In the genomic region with DNA sequence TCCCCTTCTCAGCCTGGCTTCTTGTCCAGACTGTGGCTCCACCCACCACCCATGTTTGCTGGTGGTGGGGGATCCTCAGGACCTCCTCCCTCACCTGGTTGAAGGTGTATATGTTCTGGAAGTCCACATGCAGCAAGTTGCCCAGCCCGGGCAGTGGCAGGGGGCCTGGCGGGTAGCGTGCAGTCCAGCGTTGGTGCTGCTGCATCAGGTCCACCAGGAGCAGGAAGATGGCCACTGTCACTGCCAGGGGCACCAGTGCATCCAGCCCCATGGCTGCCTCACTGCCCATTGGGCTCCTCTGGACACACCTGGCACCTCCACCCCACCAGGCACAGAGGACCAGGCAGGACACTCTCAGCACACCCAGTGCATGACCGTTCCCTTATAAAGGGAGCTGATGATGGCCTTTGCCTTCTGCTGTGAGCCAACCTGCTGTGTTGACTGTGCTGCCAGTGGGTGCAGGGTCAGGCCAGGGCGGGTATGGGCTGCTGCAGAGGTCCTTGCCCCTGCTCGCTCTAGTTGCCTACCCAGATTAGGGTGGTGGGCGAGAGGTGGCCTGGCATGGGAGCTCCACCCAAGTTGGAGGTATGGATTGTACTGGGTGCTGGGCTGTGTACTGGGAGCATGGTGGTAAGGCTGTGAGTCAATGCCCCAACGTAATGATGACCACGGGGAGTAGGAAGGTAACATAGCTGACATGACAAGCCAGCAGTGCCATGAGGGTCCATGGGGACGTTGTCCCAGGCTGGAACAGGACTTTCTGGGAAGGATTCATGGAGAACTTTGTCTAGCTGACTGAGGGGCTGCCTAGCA, we compare ENCODE assay signal across 18 cellular contexts. TPM values are rescaled to one million over a fixed set of nuclear protein-coding genes. Genes with fewer than 3 reads are reported as not detected.
DNase-seq lines count a peak whose midpoint lies in the region; ATAC-seq, FAIRE-seq and TF ChIP-seq lines count a peak whose summit lies in the region.
"Had no signal": no experiment of that assay in that cellular context is flagged by ENCODE, and none has a peak within 500 bp of the region (broad histone marks: within the 10 kb centered on the region; RNA-seq: fewer than 3 reads in every experiment).

No MANE protein-coding gene starts in this region.

- H3K27ac ChIP-seq in K562 (ENCODE audit: extremely low read depth, low read depth, low read length), result no peak overlapping the region
- peak overlapping the region in 1 of 3 donors; percentile 24 for H3K27ac ChIP-seq in right lobe of liver
- no peak overlapping the region for H3K27ac ChIP-seq in CD4-positive, alpha-beta T cell (ENCODE audit: low read depth, low read length)

- no peaks in the 10 kb centered on the region for H4K20me1 ChIP-seq in K562 (replicated peaks; ENCODE audit: control insufficient read depth, insufficient read depth, low read length)

- WGBS in K562 (ENCODE audit: insufficient coverage, low coverage, missing lambda C conversion rate), result 88% methylated on average over 8 of the region's 11 CpGs
- 73% methylated on average over 5 of the region's 11 CpGs for WGBS in right lobe of liver (ENCODE audit: insufficient coverage, low coverage, low lambda C conversion rate, missing lambda C conversion rate)

- H3K4me3 ChIP-seq in K562 (no peak overlapping the region), right lobe of liver (no peak overlapping the region)

- TF ChIP-seq CTCF in K562 (IDR thresholded peaks at IDR 0.05 in 2 of 3, conservative IDR thresholded peaks at IDR 0.05 in 1 of 3; ENCODE audit: insufficient read depth in 2 of 3, low read depth in 1 of 3, low read length in 3 of 3) (no peak), right lobe of liver (IDR thresholded peaks at IDR 0.05) (no peak)
- TF ChIP-seq CTCF in activated CD8-positive, alpha-beta T cell treated with anti-CD3 and anti-CD28 coated beads for 36 hours (IDR thresholded peaks at IDR 0.05), result no peak
- TF ChIP-seq CTCF in CD4-positive, alpha-beta T cell (IDR thresholded peaks at IDR 0.05), result no peak

- H3K79me2 ChIP-seq in K562 (ENCODE audit: control insufficient read depth, insufficient read depth, low read length), result no peaks in the 10 kb centered on the region

- no peak overlapping the region for H3K4me3 Mint-ChIP-seq in stimulated activated naive CD8-positive, alpha-beta T cell treated with anti-CD3 and anti-CD28 coated beads, Interleukin-15, amount 100 ng/mL, for 72 hours
- no peak overlapping the region for H3K4me3 Mint-ChIP-seq in activated CD8-positive, alpha-beta T cell treated with anti-CD3 and anti-CD28 coated beads for 36 hours
- H3K4me3 Mint-ChIP-seq in CD4-positive, alpha-beta T cell, result no peak overlapping the region
- H3K4me3 Mint-ChIP-seq: CD14-positive monocyte had no signal

- H3K4me1 ChIP-seq in K562 (replicated peaks in 1 of 2; ENCODE audit: control insufficient read depth in 2 of 2, insufficient read depth in 2 of 2, low read length in 2 of 2) (peaks cover 0 to 13% of the 10 kb centered on the region in 2 experiments; a peak in 2 of 5 replicates), right lobe of liver (peaks cover 0 to 5% (median 0%) of the 10 kb centered on the region in 4 donors)

- H3K9me3 ChIP-seq in K562 (replicated peaks; ENCODE audit: control insufficient read depth, insufficient read depth, low read depth, low read length) (no peaks in the 10 kb centered on the region), right lobe of liver (no peaks in the 10 kb centered on the region)
- no peaks in the 10 kb centered on the region for H3K9me3 ChIP-seq in CD4-positive, alpha-beta T cell (ENCODE audit: control insufficient read depth, low read length)

- no peaks in the 10 kb centered on the region for H3K9me1 ChIP-seq in K562 (ENCODE audit: control insufficient read depth, insufficient read depth, low read length)

- no peak for TF ChIP-seq RAD21 in K562 (CRISPR knock-in tag; conservative IDR thresholded peaks at IDR 0.05 in 1 of 2, IDR thresholded peaks at IDR 0.05 in 1 of 2)

- no peaks in the 10 kb centered on the region for H3K9me3 Mint-ChIP-seq in stimulated activated naive CD8-positive, alpha-beta T cell treated with anti-CD3 and anti-CD28 coated beads, Interleukin-15, amount 100 ng/mL, for 72 hours
- no peaks in the 10 kb centered on the region for H3K9me3 Mint-ChIP-seq in activated CD8-positive, alpha-beta T cell treated with anti-CD3 and anti-CD28 coated beads for 36 hours
- H3K9me3 Mint-ChIP-seq in CD4-positive, alpha-beta T cell, result no peaks in the 10 kb centered on the region

- no TSS peak for BruUV-seq in K562 (replicated peaks; lab: Mats Ljungman, UMichigan)

- H3K36me3 ChIP-seq in K562 (ENCODE audit: control insufficient read depth, insufficient read depth, low read length), result no peaks in the 10 kb centered on the region; the same call in 2 of the 3 replicates
- H3K36me3 ChIP-seq in right lobe of liver, result no peaks in the 10 kb centered on the region

- no peak overlapping the region for H2AFZ ChIP-seq in K562 (ENCODE audit: low read depth, low read length)

- ATAC-seq in stimulated activated naive CD8-positive, alpha-beta T cell treated with anti-CD3 and anti-CD28 coated beads, Interleukin-15, Interleukin-2, amounts not matched to agents 100 U/mL and 50 U/mL, for 24 hours, result peak; percentile 12
- ATAC-seq in stimulated activated naive CD8-positive, alpha-beta T cell treated with anti-CD3 and anti-CD28 coated beads, Interleukin-15, amount 100 ng/mL, for 72 hours, result no peak
- ATAC-seq in K562, result no peak
- ATAC-seq in right lobe of liver, result peak; percentile 40 to 93 (median 58)
- no peak for ATAC-seq in activated CD8-positive, alpha-beta T cell treated with anti-CD3 and anti-CD28 coated beads for 36 hours
- ATAC-seq in CD4-positive, alpha-beta T cell (ENCODE audit: poor library complexity), result no peak

- no peak for DNase-seq in stimulated activated naive CD8-positive, alpha-beta T cell treated with anti-CD3 and anti-CD28 coated beads, Interleukin-15, Interleukin-2, amounts not matched to agents 100 U/mL and 50 U/mL, for 24 hours
- no peak for DNase-seq in stimulated activated naive CD8-positive, alpha-beta T cell treated with anti-CD3 and anti-CD28 coated beads, Interleukin-15, amount 100 ng/mL, for 72 hours
- DNase-seq in K562 (ENCODE audit: extremely low read depth in 1 of 4, low spot score in 3 of 4), result no peak
- peak in 2 of 3 donors; percentile 70 to 73 for DNase-seq in right lobe of liver
- no peak for DNase-seq in urothelium cell line (ENCODE audit: low spot score)
- no peak for DNase-seq in activated CD8-positive, alpha-beta T cell treated with anti-CD3 and anti-CD28 coated beads for 36 hours
- no peak for DNase-seq in GM19240 (ENCODE audit: insufficient read length, low spot score)
- no peak for DNase-seq in CD4-positive, alpha-beta T cell
- DNase-seq: ACHN, AML-193, DMS53, HCEC 1CT, NCI-H187 treated with DMSO at 0.1 percent for 48 hours, NCI-H446 treated with DMSO at 0.1 percent for 48 hours, OCI-M1, SIG-M5 had no signal

- in situ Hi-C loops in K562 (cut with MboI), result no loop called here

- no peak for TF ChIP-seq EP300 in K562 (IDR thresholded peaks at IDR 0.05; ENCODE audit: low read length)

- POLR2A ChIA-PET in K562 (lab: Yijun Ruan, JAX), result interaction anchor here (0.6 kb wide), 1 partner anchor 287 kb away, joined by 3 read pairs; no protein-coding TSS in a partner anchor
- POLR2A ChIA-PET in activated CD8-positive, alpha-beta T cell treated with anti-CD3 and anti-CD28 coated beads for 36 hours (lab: Charles Lee), result interaction anchor here (1.0 kb wide), 1 partner anchor 189 kb away, joined by 3 read pairs; no protein-coding TSS in a partner anchor
- POLR2A ChIA-PET in CD4-positive, alpha-beta T cell (lab: Charles Lee), result interaction anchor here (1.4 kb wide), 1 partner anchor 75 kb away, joined by 3 read pairs; a partner anchor contains a TSS

- FAIRE-seq in K562 (lab: Jason Lieb, UNC), result no peak
- peak; percentile 88 for FAIRE-seq in urothelium cell line (lab: Jason Lieb, UNC)

- no peaks in the 10 kb centered on the region for H3K27me3 ChIP-seq in K562 (ENCODE audit: control insufficient read depth in 2 of 2, insufficient read depth in 2 of 2, low read length in 2 of 2)
- H3K27me3 ChIP-seq in right lobe of liver, result no peaks in the 10 kb centered on the region
- H3K27me3 ChIP-seq in CD4-positive, alpha-beta T cell (ENCODE audit: control insufficient read depth, insufficient read depth, low read length), result no peaks in the 10 kb centered on the region

- no peaks in the 10 kb centered on the region for H3K27me3 Mint-ChIP-seq in stimulated activated naive CD8-positive, alpha-beta T cell treated with anti-CD3 and anti-CD28 coated beads, Interleukin-15, amount 100 ng/mL, for 72 hours
- no peaks in the 10 kb centered on the region for H3K27me3 Mint-ChIP-seq in activated CD8-positive, alpha-beta T cell treated with anti-CD3 and anti-CD28 coated beads for 36 hours
- H3K27me3 Mint-ChIP-seq in CD4-positive, alpha-beta T cell, result no peaks in the 10 kb centered on the region

- intact Hi-C loops in K562 (cut with micrococcal nuclease) (no loop called here), right lobe of liver (cut with DNase I) (no loop called here)
- intact Hi-C loops in activated CD8-positive, alpha-beta T cell treated with anti-CD3 and anti-CD28 coated beads for 36 hours (cut with micrococcal nuclease), result no loop called here
- intact Hi-C loops in CD4-positive, alpha-beta T cell (cut with DNase I, micrococcal nuclease), result no loop called here

- H3K9ac ChIP-seq in K562 (ENCODE audit: insufficient read depth in 1 of 2, low read depth in 2 of 2, low read length in 2 of 2), result no peak overlapping the region

- H3K4me2 ChIP-seq in K562 (ENCODE audit: insufficient read depth, low read length), result no peak overlapping the region

- CTCF ChIA-PET in K562 (lab: Yijun Ruan, JAX; ENCODE audit: low intra/inter-chr PET ratio), result interaction anchor here (0.6 kb wide), 1 partner anchor 1133 kb away, joined by 3 read pairs; no protein-coding TSS in a partner anchor
- CTCF ChIA-PET in activated CD8-positive, alpha-beta T cell treated with anti-CD3 and anti-CD28 coated beads for 36 hours (lab: Charles Lee), result interaction anchor here (0.6 kb wide), 1 partner anchor 15 kb away, joined by 3 read pairs; no protein-coding TSS in a partner anchor
- CTCF ChIA-PET in CD4-positive, alpha-beta T cell (lab: Charles Lee), result no interaction called here

- peak overlapping the region in 1 of 2 donors; percentile 29 for H3K27ac Mint-ChIP-seq in stimulated activated naive CD8-positive, alpha-beta T cell treated with anti-CD3 and anti-CD28 coated beads, Interleukin-15, amount 100 ng/mL, for 72 hours
- H3K27ac Mint-ChIP-seq in activated CD8-positive, alpha-beta T cell treated with anti-CD3 and anti-CD28 coated beads for 36 hours, result no peak overlapping the region
- H3K27ac Mint-ChIP-seq in CD4-positive, alpha-beta T cell, result no peak overlapping the region

- H3K4me1 Mint-ChIP-seq in stimulated activated naive CD8-positive, alpha-beta T cell treated with anti-CD3 and anti-CD28 coated beads, Interleukin-15, amount 100 ng/mL, for 72 hours, result peaks cover 4% of the 10 kb centered on the region
- H3K4me1 Mint-ChIP-seq in activated CD8-positive, alpha-beta T cell treated with anti-CD3 and anti-CD28 coated beads for 36 hours (ENCODE audit: low read depth), result no peaks in the 10 kb centered on the region
- no peaks in the 10 kb centered on the region for H3K4me1 Mint-ChIP-seq in CD4-positive, alpha-beta T cell (ENCODE audit: low read depth)

- TF ChIP-seq POLR2A in K562 (conservative IDR thresholded peaks at IDR 0.05) (no peak), right lobe of liver (IDR thresholded peaks at IDR 0.05) (no peak)

- H3K36me3 Mint-ChIP-seq in activated CD8-positive, alpha-beta T cell treated with anti-CD3 and anti-CD28 coated beads for 36 hours (ENCODE audit: low read depth), result peaks cover 2% of the 10 kb centered on the region
- peaks cover 57% of the 10 kb centered on the region for H3K36me3 Mint-ChIP-seq in CD4-positive, alpha-beta T cell (ENCODE audit: low read depth)

RNA-seq across cellular contexts. Expression of a gene that starts 24.3 kb away (rescaled TPM):
- 1.4 and 1.6 TPM in 2 replicates for total RNA-seq in K562 (2011; cell fraction: chromatin; rRNA removed; ENCODE audit: low replicate concordance)
- 0.50 and 0.66 TPM in 2 replicates for total RNA-seq in K562 (2011; cell fraction: nucleolus; rRNA removed)
- total RNA-seq in K562 (2011; cell fraction: nucleoplasm; rRNA removed), result 1.4 TPM in 2 replicates
- total RNA-seq in K562 (2014; rRNA removed) (not detected in 2 replicates), K562 (2014; rRNA removed; fragmentation: Illumina TruSeq; extraction: Trizol) (0.04 and 0.06 TPM in 2 replicates), K562 (2015; rRNA removed; fragmentation: Illumina TruSeq; extraction: Trizol) (0.11 TPM in 1 of 2 replicates, not detected in the other), K562 (2021) (0.18 and 0.20 TPM in 2 replicates), right lobe of liver (100 to 1,000 TPM; 104 to 400 (median 283) TPM)
- polyA plus RNA-seq in K562 (2011; rRNA removed) (0.07 and 0.24 TPM in 2 replicates), K562 (2014; fragmentation: Illumina TruSeq; extraction: Trizol) (0.10 TPM in 2 replicates), K562 (2014; fragmentation: Nextera tagmentation; extraction: Ambion mirVana) (not detected), K562 (2014; rRNA removed) (0.67 TPM in 1 of 2 replicates, not detected in the other)
- 0.04 TPM in 2 replicates for polyA plus RNA-seq in K562 (2011; cell fraction: cytosol; rRNA removed)
- polyA plus RNA-seq in K562 (2011; cell fraction: nucleus; rRNA removed), result 1.2 and 1.8 TPM in 2 replicates
- 0.30 and 0.71 TPM in 2 replicates for polyA plus RNA-seq in K562 (2012)
- 0.09 and 0.35 TPM in 2 replicates for polyA minus RNA-seq in K562 (2011; rRNA and poly(A)+ RNA removed)
- polyA minus RNA-seq in K562 (2011; cell fraction: cytosol; rRNA and poly(A)+ RNA removed), result not detected in 2 replicates
- 0.22 TPM in 1 of 2 replicates, not detected in the other for polyA minus RNA-seq in K562 (2011; cell fraction: nucleus; rRNA and poly(A)+ RNA removed)
- 1 to 10 TPM; 1.5 to 2.0 TPM for total RNA-seq in activated CD8-positive, alpha-beta T cell treated with anti-CD3 and anti-CD28 coated beads for 36 hours
- total RNA-seq in CD4-positive, alpha-beta T cell, result 1 to 10 TPM; 7.4 to 7.5 TPM
- total RNA-seq: RPMI7951 had no signal
- polyA plus RNA-seq: CD14-positive monocyte had no signal

Comparison
In these comparisons a context has a peak if more than half of its experiments do, and no peak if none do; other contexts are left out.
1. ATAC-seq: peak in stimulated activated naive CD8-positive, alpha-beta T cell treated with anti-CD3 and anti-CD28 coated beads, Interleukin-15, Interleukin-2, amounts not matched to agents 100 U/mL and 50 U/mL, for 24 hours (single experiment) and right lobe of liver (4 of 4); none in stimulated activated naive CD8-positive, alpha-beta T cell treated with anti-CD3 and anti-CD28 coated beads, Interleukin-15, amount 100 ng/mL, for 72 hours (single experiment), K562 (single experiment), activated CD8-positive, alpha-beta T cell treated with anti-CD3 and anti-CD28 coated beads for 36 hours (single experiment) and CD4-positive, alpha-beta T cell (single experiment).
2. DNase-seq: peak in right lobe of liver (2 of 3); none in stimulated activated naive CD8-positive, alpha-beta T cell treated with anti-CD3 and anti-CD28 coated beads, Interleukin-15, Interleukin-2, amounts not matched to agents 100 U/mL and 50 U/mL, for 24 hours (single experiment), stimulated activated naive CD8-positive, alpha-beta T cell treated with anti-CD3 and anti-CD28 coated beads, Interleukin-15, amount 100 ng/mL, for 72 hours (0 of 2), K562 (0 of 4), urothelium cell line (single experiment), activated CD8-positive, alpha-beta T cell treated with anti-CD3 and anti-CD28 coated beads for 36 hours (single experiment), GM19240 (single experiment) and CD4-positive, alpha-beta T cell (0 of 10).
3. RNA of a gene that starts 24.3 kb away (total RNA-seq): 104 to 400 TPM in right lobe of liver; 7.4 to 7.5 TPM in CD4-positive, alpha-beta T cell, 1.5 to 2.0 TPM in activated CD8-positive, alpha-beta T cell treated with anti-CD3 and anti-CD28 coated beads for 36 hours and 0.04 to 1.6 TPM in K562; every median in the first group is over 10 times any median in the second.